ENCODE assay signal across 1 cellular context in the genomic region with DNA sequence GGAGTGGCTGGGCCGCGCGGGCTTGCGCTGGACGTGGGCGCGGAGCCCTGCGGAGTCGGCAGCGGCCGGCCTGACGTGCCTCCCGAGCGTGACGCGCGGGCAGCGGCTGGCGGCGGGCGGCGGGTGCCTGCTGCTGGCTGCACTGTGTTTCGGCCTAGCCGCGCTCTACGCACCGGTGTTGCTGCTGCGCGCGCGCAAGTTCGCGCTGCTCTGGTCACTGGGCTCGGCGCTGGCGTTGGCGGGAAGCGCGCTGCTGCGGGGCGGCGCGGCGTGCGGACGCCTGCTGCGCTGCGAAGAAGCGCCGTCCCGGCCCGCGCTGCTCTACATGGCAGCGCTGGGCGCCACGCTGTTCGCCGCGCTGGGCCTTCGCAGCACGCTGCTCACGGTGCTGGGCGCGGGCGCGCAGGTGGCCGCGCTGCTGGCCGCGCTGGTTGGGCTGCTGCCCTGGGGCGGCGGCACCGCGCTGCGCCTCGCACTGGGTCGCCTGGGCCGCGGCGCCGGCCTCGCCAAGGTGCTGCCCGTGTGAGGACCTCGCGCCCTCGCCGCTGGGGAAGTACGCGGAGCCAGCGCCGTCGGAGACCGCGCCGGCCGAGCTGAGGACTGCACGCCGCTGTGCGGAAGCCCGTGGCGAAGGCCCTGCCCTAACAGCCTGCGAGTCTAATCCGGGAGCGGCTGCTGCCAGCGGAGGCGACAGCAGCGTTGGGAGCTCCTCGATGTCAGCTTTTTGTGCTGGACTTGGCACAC.
TF ChIP-seq lines count a peak whose summit lies in the region.

No MANE protein-coding gene starts in this region.

TF ChIP-seq in HepG2, 621 proteins besides CTCF, POLR2A, EP300 and RAD21 (continued from another document and continues in another):
- TF ChIP-seq, protein P1, sequence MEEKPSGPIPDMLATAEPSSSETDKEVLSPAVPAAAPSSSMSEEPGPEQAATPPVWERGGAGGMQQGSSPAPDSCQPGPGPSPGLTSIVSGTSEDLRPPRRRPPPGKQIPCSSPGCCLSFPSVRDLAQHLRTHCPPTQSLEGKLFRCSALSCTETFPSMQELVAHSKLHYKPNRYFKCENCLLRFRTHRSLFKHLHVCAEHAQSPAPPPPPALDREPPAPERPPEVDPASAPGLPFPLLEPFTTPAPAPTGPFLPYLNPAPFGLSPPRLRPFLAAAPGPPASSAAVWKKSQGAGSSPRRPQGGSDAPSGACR (CRISPR knock-in tag; IDR thresholded peaks at IDR 0.05), result no peak
- TF ChIP-seq, protein P2, sequence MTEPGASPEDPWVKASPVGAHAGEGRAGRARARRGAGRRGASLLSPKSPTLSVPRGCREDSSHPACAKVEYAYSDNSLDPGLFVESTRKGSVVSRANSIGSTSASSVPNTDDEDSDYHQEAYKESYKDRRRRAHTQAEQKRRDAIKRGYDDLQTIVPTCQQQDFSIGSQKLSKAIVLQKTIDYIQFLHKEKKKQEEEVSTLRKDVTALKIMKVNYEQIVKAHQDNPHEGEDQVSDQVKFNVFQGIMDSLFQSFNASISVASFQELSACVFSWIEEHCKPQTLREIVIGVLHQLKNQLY (CRISPR knock-in tag; IDR thresholded peaks at IDR 0.05), result no peak; the same call in 1 of the 2 replicates
- TF ChIP-seq IKZF1 (IDR thresholded peaks at IDR 0.05) (no peak), ZNF777 (CRISPR knock-in tag; IDR thresholded peaks at IDR 0.05) (peak; percentile 96), ZNF333 (CRISPR knock-in tag; IDR thresholded peaks at IDR 0.05; ENCODE audit: borderline replicate concordance) (no peak; the same call in 1 of the 2 replicates), ZNF292 (CRISPR knock-in tag; IDR thresholded peaks at IDR 0.05; ENCODE audit: borderline replicate concordance, low read depth) (peak; percentile 74), ZSCAN9 (CRISPR knock-in tag; IDR thresholded peaks at IDR 0.05; ENCODE audit: borderline replicate concordance) (peak; percentile 16; the same call in 1 of the 2 replicates), CENPX (CRISPR knock-in tag; IDR thresholded peaks at IDR 0.05) (no peak), ZNF816 (CRISPR knock-in tag; IDR thresholded peaks at IDR 0.05; ENCODE audit: borderline replicate concordance) (no peak; the same call in 1 of the 2 replicates), ZNF746 (CRISPR knock-in tag; IDR thresholded peaks at IDR 0.05) (peak; percentile 37; the same call in 1 of the 2 replicates), ZNF251 (CRISPR knock-in tag; IDR thresholded peaks at IDR 0.05) (no peak), CENPT (CRISPR knock-in tag; IDR thresholded peaks at IDR 0.05; ENCODE audit: low read depth) (peak; percentile 97), MAF1 (CRISPR knock-in tag; IDR thresholded peaks at IDR 0.05; ENCODE audit: borderline replicate concordance) (no peak; the same call in 1 of the 2 replicates), TBX3 (IDR thresholded peaks at IDR 0.05; ENCODE audit: borderline replicate concordance) (no peak), REL (CRISPR knock-in tag; conservative IDR thresholded peaks at IDR 0.05) (no peak; the same call in 1 of the 2 replicates), ZNF562 (CRISPR knock-in tag; IDR thresholded peaks at IDR 0.05; ENCODE audit: borderline replicate concordance) (no peak; the same call in 1 of the 2 replicates), NFIC (IDR thresholded peaks at IDR 0.05; ENCODE audit: low read length) (no peak), ZNF207 (IDR thresholded peaks at IDR 0.05; ENCODE audit: borderline replicate concordance) (no peak), MXI1 (IDR thresholded peaks at IDR 0.05; ENCODE audit: borderline replicate concordance, low read depth, low read length) (peak; percentile 52; the same call in 1 of the 3 replicates), ZNF335 (CRISPR knock-in tag; IDR thresholded peaks at IDR 0.05) (0 out of 2 replicates have a peak, but pooled peaks have one; percentile 52), ZKSCAN1 (IDR thresholded peaks at IDR 0.05; ENCODE audit: low read length) (no peak), ZBTB42 (CRISPR knock-in tag; IDR thresholded peaks at IDR 0.05) (peak; percentile 80; the same call in 1 of the 2 replicates), FOXP1 (IDR thresholded peaks at IDR 0.05) (no peak), FOXP1 (CRISPR knock-in tag; IDR thresholded peaks at IDR 0.05) (no peak)
- TF ChIP-seq, protein P3, sequence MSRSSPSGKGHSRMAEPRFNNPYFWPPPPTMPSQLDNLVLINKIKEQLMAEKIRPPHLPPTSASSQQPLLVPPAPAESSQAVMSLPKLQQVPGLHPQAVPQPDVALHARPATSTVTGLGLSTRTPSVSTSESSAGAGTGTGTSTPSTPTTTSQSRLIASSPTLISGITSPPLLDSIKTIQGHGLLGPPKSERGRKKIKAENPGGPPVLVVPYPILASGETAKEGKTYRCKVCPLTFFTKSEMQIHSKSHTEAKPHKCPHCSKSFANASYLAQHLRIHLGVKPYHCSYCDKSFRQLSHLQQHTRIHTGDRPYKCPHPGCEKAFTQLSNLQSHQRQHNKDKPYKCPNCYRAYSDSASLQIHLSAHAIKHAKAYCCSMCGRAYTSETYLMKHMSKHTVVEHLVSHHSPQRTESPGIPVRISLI (CRISPR knock-in tag; IDR thresholded peaks at IDR 0.05; ENCODE audit: borderline replicate concordance), result peak; percentile 45; the same call in 1 of the 2 replicates
- TF ChIP-seq, protein P4, sequence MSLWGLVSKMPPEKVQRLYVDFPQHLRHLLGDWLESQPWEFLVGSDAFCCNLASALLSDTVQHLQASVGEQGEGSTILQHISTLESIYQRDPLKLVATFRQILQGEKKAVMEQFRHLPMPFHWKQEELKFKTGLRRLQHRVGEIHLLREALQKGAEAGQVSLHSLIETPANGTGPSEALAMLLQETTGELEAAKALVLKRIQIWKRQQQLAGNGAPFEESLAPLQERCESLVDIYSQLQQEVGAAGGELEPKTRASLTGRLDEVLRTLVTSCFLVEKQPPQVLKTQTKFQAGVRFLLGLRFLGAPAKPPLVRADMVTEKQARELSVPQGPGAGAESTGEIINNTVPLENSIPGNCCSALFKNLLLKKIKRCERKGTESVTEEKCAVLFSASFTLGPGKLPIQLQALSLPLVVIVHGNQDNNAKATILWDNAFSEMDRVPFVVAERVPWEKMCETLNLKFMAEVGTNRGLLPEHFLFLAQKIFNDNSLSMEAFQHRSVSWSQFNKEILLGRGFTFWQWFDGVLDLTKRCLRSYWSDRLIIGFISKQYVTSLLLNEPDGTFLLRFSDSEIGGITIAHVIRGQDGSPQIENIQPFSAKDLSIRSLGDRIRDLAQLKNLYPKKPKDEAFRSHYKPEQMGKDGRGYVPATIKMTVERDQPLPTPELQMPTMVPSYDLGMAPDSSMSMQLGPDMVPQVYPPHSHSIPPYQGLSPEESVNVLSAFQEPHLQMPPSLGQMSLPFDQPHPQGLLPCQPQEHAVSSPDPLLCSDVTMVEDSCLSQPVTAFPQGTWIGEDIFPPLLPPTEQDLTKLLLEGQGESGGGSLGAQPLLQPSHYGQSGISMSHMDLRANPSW (CRISPR knock-in tag; IDR thresholded peaks at IDR 0.05; ENCODE audit: borderline replicate concordance), result no peak
- TF ChIP-seq, protein P5, sequence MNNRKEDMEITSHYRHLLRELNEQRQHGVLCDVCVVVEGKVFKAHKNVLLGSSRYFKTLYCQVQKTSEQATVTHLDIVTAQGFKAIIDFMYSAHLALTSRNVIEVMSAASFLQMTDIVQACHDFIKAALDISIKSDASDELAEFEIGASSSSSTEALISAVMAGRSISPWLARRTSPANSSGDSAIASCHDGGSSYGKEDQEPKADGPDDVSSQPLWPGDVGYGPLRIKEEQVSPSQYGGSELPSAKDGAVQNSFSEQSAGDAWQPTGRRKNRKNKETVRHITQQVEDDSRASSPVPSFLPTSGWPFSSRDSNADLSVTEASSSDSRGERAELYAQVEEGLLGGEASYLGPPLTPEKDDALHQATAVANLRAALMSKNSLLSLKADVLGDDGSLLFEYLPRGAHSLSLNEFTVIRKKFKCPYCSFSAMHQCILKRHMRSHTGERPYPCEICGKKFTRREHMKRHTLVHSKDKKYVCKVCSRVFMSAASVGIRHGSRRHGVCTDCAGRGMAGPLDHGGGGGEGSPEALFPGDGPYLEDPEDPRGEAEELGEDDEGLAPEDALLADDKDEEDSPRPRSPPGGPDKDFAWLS (CRISPR knock-in tag; IDR thresholded peaks at IDR 0.05; ENCODE audit: borderline replicate concordance), result no peak
- TF ChIP-seq, protein P6, sequence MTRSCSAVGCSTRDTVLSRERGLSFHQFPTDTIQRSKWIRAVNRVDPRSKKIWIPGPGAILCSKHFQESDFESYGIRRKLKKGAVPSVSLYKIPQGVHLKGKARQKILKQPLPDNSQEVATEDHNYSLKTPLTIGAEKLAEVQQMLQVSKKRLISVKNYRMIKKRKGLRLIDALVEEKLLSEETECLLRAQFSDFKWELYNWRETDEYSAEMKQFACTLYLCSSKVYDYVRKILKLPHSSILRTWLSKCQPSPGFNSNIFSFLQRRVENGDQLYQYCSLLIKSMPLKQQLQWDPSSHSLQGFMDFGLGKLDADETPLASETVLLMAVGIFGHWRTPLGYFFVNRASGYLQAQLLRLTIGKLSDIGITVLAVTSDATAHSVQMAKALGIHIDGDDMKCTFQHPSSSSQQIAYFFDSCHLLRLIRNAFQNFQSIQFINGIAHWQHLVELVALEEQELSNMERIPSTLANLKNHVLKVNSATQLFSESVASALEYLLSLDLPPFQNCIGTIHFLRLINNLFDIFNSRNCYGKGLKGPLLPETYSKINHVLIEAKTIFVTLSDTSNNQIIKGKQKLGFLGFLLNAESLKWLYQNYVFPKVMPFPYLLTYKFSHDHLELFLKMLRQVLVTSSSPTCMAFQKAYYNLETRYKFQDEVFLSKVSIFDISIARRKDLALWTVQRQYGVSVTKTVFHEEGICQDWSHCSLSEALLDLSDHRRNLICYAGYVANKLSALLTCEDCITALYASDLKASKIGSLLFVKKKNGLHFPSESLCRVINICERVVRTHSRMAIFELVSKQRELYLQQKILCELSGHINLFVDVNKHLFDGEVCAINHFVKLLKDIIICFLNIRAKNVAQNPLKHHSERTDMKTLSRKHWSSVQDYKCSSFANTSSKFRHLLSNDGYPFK (CRISPR knock-in tag; IDR thresholded peaks at IDR 0.05; ENCODE audit: borderline replicate concordance), result no peak
- TF ChIP-seq, protein P7, sequence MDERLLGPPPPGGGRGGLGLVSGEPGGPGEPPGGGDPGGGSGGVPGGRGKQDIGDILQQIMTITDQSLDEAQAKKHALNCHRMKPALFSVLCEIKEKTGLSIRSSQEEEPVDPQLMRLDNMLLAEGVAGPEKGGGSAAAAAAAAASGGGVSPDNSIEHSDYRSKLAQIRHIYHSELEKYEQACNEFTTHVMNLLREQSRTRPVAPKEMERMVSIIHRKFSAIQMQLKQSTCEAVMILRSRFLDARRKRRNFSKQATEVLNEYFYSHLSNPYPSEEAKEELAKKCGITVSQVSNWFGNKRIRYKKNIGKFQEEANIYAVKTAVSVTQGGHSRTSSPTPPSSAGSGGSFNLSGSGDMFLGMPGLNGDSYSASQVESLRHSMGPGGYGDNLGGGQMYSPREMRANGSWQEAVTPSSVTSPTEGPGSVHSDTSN (CRISPR knock-in tag; IDR thresholded peaks at IDR 0.05), result no peak
- TF ChIP-seq, protein P8, sequence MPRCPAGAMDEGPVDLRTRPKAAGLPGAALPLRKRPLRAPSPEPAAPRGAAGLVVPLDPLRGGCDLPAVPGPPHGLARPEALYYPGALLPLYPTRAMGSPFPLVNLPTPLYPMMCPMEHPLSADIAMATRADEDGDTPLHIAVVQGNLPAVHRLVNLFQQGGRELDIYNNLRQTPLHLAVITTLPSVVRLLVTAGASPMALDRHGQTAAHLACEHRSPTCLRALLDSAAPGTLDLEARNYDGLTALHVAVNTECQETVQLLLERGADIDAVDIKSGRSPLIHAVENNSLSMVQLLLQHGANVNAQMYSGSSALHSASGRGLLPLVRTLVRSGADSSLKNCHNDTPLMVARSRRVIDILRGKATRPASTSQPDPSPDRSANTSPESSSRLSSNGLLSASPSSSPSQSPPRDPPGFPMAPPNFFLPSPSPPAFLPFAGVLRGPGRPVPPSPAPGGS (CRISPR knock-in tag; IDR thresholded peaks at IDR 0.05), result peak; percentile 86
- TF ChIP-seq, protein P9, sequence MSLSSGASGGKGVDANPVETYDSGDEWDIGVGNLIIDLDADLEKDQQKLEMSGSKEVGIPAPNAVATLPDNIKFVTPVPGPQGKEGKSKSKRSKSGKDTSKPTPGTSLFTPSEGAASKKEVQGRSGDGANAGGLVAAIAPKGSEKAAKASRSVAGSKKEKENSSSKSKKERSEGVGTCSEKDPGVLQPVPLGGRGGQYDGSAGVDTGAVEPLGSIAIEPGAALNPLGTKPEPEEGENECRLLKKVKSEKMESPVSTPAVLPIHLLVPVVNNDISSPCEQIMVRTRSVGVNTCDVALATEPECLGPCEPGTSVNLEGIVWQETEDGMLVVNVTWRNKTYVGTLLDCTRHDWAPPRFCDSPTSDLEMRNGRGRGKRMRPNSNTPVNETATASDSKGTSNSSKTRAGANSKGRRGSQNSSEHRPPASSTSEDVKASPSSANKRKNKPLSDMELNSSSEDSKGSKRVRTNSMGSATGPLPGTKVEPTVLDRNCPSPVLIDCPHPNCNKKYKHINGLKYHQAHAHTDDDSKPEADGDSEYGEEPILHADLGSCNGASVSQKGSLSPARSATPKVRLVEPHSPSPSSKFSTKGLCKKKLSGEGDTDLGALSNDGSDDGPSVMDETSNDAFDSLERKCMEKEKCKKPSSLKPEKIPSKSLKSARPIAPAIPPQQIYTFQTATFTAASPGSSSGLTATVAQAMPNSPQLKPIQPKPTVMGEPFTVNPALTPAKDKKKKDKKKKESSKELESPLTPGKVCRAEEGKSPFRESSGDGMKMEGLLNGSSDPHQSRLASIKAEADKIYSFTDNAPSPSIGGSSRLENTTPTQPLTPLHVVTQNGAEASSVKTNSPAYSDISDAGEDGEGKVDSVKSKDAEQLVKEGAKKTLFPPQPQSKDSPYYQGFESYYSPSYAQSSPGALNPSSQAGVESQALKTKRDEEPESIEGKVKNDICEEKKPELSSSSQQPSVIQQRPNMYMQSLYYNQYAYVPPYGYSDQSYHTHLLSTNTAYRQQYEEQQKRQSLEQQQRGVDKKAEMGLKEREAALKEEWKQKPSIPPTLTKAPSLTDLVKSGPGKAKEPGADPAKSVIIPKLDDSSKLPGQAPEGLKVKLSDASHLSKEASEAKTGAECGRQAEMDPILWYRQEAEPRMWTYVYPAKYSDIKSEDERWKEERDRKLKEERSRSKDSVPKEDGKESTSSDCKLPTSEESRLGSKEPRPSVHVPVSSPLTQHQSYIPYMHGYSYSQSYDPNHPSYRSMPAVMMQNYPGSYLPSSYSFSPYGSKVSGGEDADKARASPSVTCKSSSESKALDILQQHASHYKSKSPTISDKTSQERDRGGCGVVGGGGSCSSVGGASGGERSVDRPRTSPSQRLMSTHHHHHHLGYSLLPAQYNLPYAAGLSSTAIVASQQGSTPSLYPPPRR (CRISPR knock-in tag; IDR thresholded peaks at IDR 0.05; ENCODE audit: borderline replicate concordance), result no peak; the same call in 1 of the 2 replicates
- TF ChIP-seq, protein P10, sequence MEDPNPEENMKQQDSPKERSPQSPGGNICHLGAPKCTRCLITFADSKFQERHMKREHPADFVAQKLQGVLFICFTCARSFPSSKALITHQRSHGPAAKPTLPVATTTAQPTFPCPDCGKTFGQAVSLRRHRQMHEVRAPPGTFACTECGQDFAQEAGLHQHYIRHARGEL (CRISPR knock-in tag; IDR thresholded peaks at IDR 0.05), result no peak
- TF ChIP-seq, protein P11, sequence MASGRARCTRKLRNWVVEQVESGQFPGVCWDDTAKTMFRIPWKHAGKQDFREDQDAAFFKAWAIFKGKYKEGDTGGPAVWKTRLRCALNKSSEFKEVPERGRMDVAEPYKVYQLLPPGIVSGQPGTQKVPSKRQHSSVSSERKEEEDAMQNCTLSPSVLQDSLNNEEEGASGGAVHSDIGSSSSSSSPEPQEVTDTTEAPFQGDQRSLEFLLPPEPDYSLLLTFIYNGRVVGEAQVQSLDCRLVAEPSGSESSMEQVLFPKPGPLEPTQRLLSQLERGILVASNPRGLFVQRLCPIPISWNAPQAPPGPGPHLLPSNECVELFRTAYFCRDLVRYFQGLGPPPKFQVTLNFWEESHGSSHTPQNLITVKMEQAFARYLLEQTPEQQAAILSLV (CRISPR knock-in tag; IDR thresholded peaks at IDR 0.05; ENCODE audit: borderline replicate concordance), result peak; percentile 18; the same call in 1 of the 2 replicates
